ENCODE assay signal across 11 cellular contexts in genomic region chr1:33336580-33336979, GRCh38. TPM values are rescaled to one million over a fixed set of nuclear protein-coding genes. Genes with fewer than 3 reads are reported as not detected.
DNase-seq lines count a peak whose midpoint lies in the region; ATAC-seq and TF ChIP-seq lines count a peak whose summit lies in the region.
"Had no signal": no experiment of that assay in that cellular context is flagged by ENCODE, and none has a peak within 500 bp of the region (broad histone marks: within the 10 kb centered on the region; RNA-seq: fewer than 3 reads in every experiment).

No MANE protein-coding gene starts in this region.

- H3K9me3 ChIP-seq in esophagus squamous epithelium (no peaks in the 10 kb centered on the region), gastrocnemius medialis (no peaks in the 10 kb centered on the region), Peyer's patch (no peaks in the 10 kb centered on the region)

- peaks cover 64 to 100% (median 96%) of the 10 kb centered on the region in 3 donors for H3K4me1 ChIP-seq in esophagus squamous epithelium
- H3K4me1 ChIP-seq in gastrocnemius medialis, result peaks cover 97 to 100% of the 10 kb centered on the region in 2 donors
- peaks cover 0 to 89% (median 11%) of the 10 kb centered on the region in 4 donors for H3K4me1 ChIP-seq in Peyer's patch

- TF ChIP-seq POLR2A in esophagus squamous epithelium (IDR thresholded peaks at IDR 0.05) (no peak), gastrocnemius medialis (IDR thresholded peaks at IDR 0.05) (no peak), Peyer's patch (IDR thresholded peaks at IDR 0.05) (no peak)

- WGBS in esophagus squamous epithelium, 2 donors, result 80 to 85% methylated on average over 7 to 8 of the region's 9 CpGs

- DNase-seq in NCI-H1092 (lab: John Stamatoyannopoulos, UW), result peak; percentile 47
- peak; percentile 91 for DNase-seq in NCI-H524 treated with DMSO at 0.1 percent for 48 hours (lab: John Stamatoyannopoulos, UW)
- DNase-seq in esophagus squamous epithelium (lab: John Stamatoyannopoulos, UW), result no peak
- DNase-seq in gastrocnemius medialis, result no peak
- DNase-seq in SIG-M5 (lab: John Stamatoyannopoulos, UW), result no peak
- no peak for DNase-seq in Peyer's patch
- DNase-seq in 8988T, result no peak
- DNase-seq: anterior cingulate cortex, NCI-H526 had no signal

- in situ Hi-C loops in gastrocnemius medialis (cut with MboI; ENCODE audit: low sequenced_read_pairs in 4 of 4), result no loop called here

- no peak for TF ChIP-seq CTCF in esophagus squamous epithelium (IDR thresholded peaks at IDR 0.05)
- no peak for TF ChIP-seq CTCF in gastrocnemius medialis (IDR thresholded peaks at IDR 0.05 in 4 of 5, conservative IDR thresholded peaks at IDR 0.05 in 1 of 5)
- TF ChIP-seq CTCF in Peyer's patch (IDR thresholded peaks at IDR 0.05), result no peak

- H3K36me3 ChIP-seq in esophagus squamous epithelium (peaks cover 6 to 44% (median 6%) of the 10 kb centered on the region in 3 donors), gastrocnemius medialis (peaks cover 0 to 7% of the 10 kb centered on the region in 2 donors), Peyer's patch (peaks cover 0 to 21% (median 0%) of the 10 kb centered on the region in 3 donors)

- intact Hi-C loops in esophagus squamous epithelium (cut with DNase I), result no loop called here
- intact Hi-C loops in gastrocnemius medialis (cut with DNase I; ENCODE audit: low total_unique reads), result loop anchor here (5.0 kb wide), 1 partner anchor 299 kb away; the partner anchor contains the start of gene AK2

- ATAC-seq in gastrocnemius medialis, result no peak

- H3K27me3 ChIP-seq in esophagus squamous epithelium (no peaks in the 10 kb centered on the region), gastrocnemius medialis (no peaks in the 10 kb centered on the region), Peyer's patch (no peaks in the 10 kb centered on the region)

- H3K27ac ChIP-seq in esophagus squamous epithelium (peak overlapping the region in 3 of 4 donors; percentile 73 to 99 (median 89)), gastrocnemius medialis (peak overlapping the region; percentile 94 to 99 (median 98)), Peyer's patch (peak overlapping the region in 1 of 4 donors; percentile 100)

- H3K4me3 ChIP-seq in esophagus squamous epithelium, result no peak overlapping the region
- H3K4me3 ChIP-seq in gastrocnemius medialis, result peak overlapping the region in 1 of 4 donors; percentile 20
- no peak overlapping the region for H3K4me3 ChIP-seq in Peyer's patch
- H3K4me3 ChIP-seq: lung had no signal

RNA-seq across cellular contexts. Expression of gene A3GALT2, which starts 15.7 kb away (rescaled TPM):
- not detected for total RNA-seq in esophagus squamous epithelium
- not detected for total RNA-seq in gastrocnemius medialis
- not detected for total RNA-seq in Peyer's patch
- total RNA-seq: SK-MEL-5 had no signal

Comparison
In these comparisons a context has a peak if more than half of its experiments do, and no peak if none do; other contexts are left out.
1. DNase-seq: peak in NCI-H1092 (single experiment) and NCI-H524 treated with DMSO at 0.1 percent for 48 hours (single experiment); none in esophagus squamous epithelium (single experiment), gastrocnemius medialis (0 of 2), SIG-M5 (single experiment), Peyer's patch (0 of 3) and 8988T (single experiment).